In genomic region chr17:14118951-14119350, GRCh38 we compare ENCODE assay signal across 12 cellular contexts. TPM values are rescaled to one million over a fixed set of nuclear protein-coding genes. Genes with fewer than 3 reads are reported as not detected.
DNase-seq lines count a peak whose midpoint lies in the region; ATAC-seq, FAIRE-seq and TF ChIP-seq lines count a peak whose summit lies in the region.
"Had no signal": no experiment of that assay in that cellular context is flagged by ENCODE, and none has a peak within 500 bp of the region (broad histone marks: within the 10 kb centered on the region; RNA-seq: fewer than 3 reads in every experiment).

No MANE protein-coding gene starts in this region.

- ATAC-seq in GM18499 (IDR thresholded peaks at IDR 0.05; ENCODE audit: insufficient read depth, unreplicated experiment) = peak; percentile 64
- peak; percentile 70 for ATAC-seq in GM19463 (IDR thresholded peaks at IDR 0.05; ENCODE audit: unreplicated experiment)
- peak; percentile 50 for ATAC-seq in HG03354 (IDR thresholded peaks at IDR 0.05; ENCODE audit: poor library complexity, severe bottlenecking, unreplicated experiment)
- ATAC-seq in GM12878 = peak; percentile 91
- ATAC-seq in HG03097 (IDR thresholded peaks at IDR 0.05; ENCODE audit: low FRiP score, unreplicated experiment) = no peak

- no peak for TF ChIP-seq EP300 in GM12878 (IDR thresholded peaks at IDR 0.05; ENCODE audit: borderline replicate concordance in 1 of 2, control insufficient read depth in 1 of 2, low read depth in 2 of 2, low read length in 2 of 2)

- TF ChIP-seq POLR2A in GM12878 (IDR thresholded peaks at IDR 0.05; ENCODE audit: low read depth, low read length) = no peak

- H4K20me1 ChIP-seq in GM12878 (ENCODE audit: control insufficient read depth, insufficient read depth) = peaks cover 6% of the 10 kb centered on the region; the same call in 1 of the 2 replicates

- TF ChIP-seq CTCF in GM12878 (IDR thresholded peaks at IDR 0.05 in 2 of 3, conservative IDR thresholded peaks at IDR 0.05 in 1 of 3; ENCODE audit: control insufficient read depth in 2 of 3, extremely low read depth in 1 of 3, insufficient read depth in 1 of 3, low read depth in 3 of 3, low read length in 3 of 3) = no peak
- TF ChIP-seq CTCF in chondrocyte (IDR thresholded peaks at IDR 0.05) = no peak

- CTCF ChIA-PET in GM12878 (lab: Yijun Ruan, JAX) = interaction anchor here (1.0 kb wide), 1 partner anchor 9 kb away, joined by 3 read pairs; no protein-coding TSS in a partner anchor

- no peak overlapping the region for H3K27ac ChIP-seq in GM12878 (ENCODE audit: control insufficient read depth, insufficient read depth)
- H3K27ac ChIP-seq: sigmoid colon had no signal

- no peaks in the 10 kb centered on the region for H3K27me3 Mint-ChIP-seq in chondrocyte (ENCODE audit: low read depth)

- H3K4me2 ChIP-seq in GM12878 (ENCODE audit: control insufficient read depth, insufficient read depth) = 0 out of 2 replicates have a peak overlapping the region, but pooled peaks have one; percentile 22
- H3K4me2 ChIP-seq: SK-N-SH had no signal

- no TSS peak for BruUV-seq in GM12878 (replicated peaks; lab: Mats Ljungman, UMichigan)

- RAD21 ChIA-PET in GM12878 (lab: Charles Lee; ENCODE audit: unreplicated experiment) = no interaction called here

- no peaks in the 10 kb centered on the region for H3K36me3 ChIP-seq in GM12878 (ENCODE audit: control insufficient read depth in 2 of 2, insufficient read depth in 2 of 2, low read length in 1 of 2)
- H3K36me3 ChIP-seq: sigmoid colon had no signal

- no peak overlapping the region for H2AFZ ChIP-seq in GM12878 (ENCODE audit: control insufficient read depth, low read depth, low read length)

- WGBS in GM12878 (ENCODE audit: insufficient coverage, insufficient replicate concordance, low lambda C conversion rate, missing lambda C conversion rate) = 18% methylated on average over 2 of the region's 2 CpGs

- peak; percentile 15 for DNase-seq in GM12878 (ENCODE audit: low read depth, low spot score)
- DNase-seq in anterior cingulate cortex (lab: John Stamatoyannopoulos, UW) = no peak
- DNase-seq in chondrocyte (ENCODE audit: low spot score) = no peak
- DNase-seq: foreskin melanocyte, NCI-H1694 treated with DMSO at 0.1 percent for 48 hours, sigmoid colon, SK-N-SH had no signal

- no peak overlapping the region for H3K4me3 Mint-ChIP-seq in chondrocyte (ENCODE audit: unreplicated experiment)

- intact Hi-C loops in GM12878 (cut with micrococcal nuclease; ENCODE audit: unreplicated experiment) = no loop called here

- no peak overlapping the region for H3K27ac Mint-ChIP-seq in chondrocyte (ENCODE audit: unreplicated experiment)

- no peaks in the 10 kb centered on the region for H3K4me1 Mint-ChIP-seq in chondrocyte (ENCODE audit: low read depth)

- no peak overlapping the region for H3K9ac ChIP-seq in GM12878 (ENCODE audit: control insufficient read depth, insufficient read depth, low read length)
- H3K9ac ChIP-seq: SK-N-SH had no signal

- H3K4me3 ChIP-seq in GM12878 = no peak overlapping the region
- H3K4me3 ChIP-seq: sigmoid colon had no signal

- H3K27me3 ChIP-seq in GM12878 (replicated peaks in 1 of 2; ENCODE audit: control insufficient read depth in 2 of 2, insufficient read depth in 2 of 2, low read length in 1 of 2) = no peaks in the 10 kb centered on the region
- H3K27me3 ChIP-seq: sigmoid colon had no signal

- FAIRE-seq in GM12878 (lab: Jason Lieb, UNC) = no peak
- FAIRE-seq: keratinocyte had no signal

- POLR2A ChIA-PET in GM12878 (lab: Charles Lee) = interaction anchor here (0.7 kb wide), 1 partner anchor 23 kb away, joined by 3 read pairs; no protein-coding TSS in a partner anchor

- no peaks in the 10 kb centered on the region; the same call in 1 of the 2 replicates for H3K79me2 ChIP-seq in GM12878 (ENCODE audit: control insufficient read depth, insufficient read depth, low read length)

- no peaks in the 10 kb centered on the region for H3K9me3 ChIP-seq in GM12878 (replicated peaks; ENCODE audit: control insufficient read depth, insufficient read depth, low read length)
- H3K9me3 ChIP-seq: sigmoid colon, SK-N-SH had no signal

- in situ Hi-C loops in GM12878 (cut with MboI) = no loop called here

- peaks cover 6% of the 10 kb centered on the region for H3K9me3 Mint-ChIP-seq in chondrocyte (ENCODE audit: low read depth)

- H3K36me3 Mint-ChIP-seq in chondrocyte (ENCODE audit: low read depth) = peaks cover 2% of the 10 kb centered on the region

- TF ChIP-seq RAD21 in GM12878 (IDR thresholded peaks at IDR 0.05; ENCODE audit: insufficient read depth, low read depth, low read length) = no peak

- SMC1A ChIA-PET in GM12878 (lab: Charles Lee; ENCODE audit: uncharacterized antibody, unreplicated experiment) = no interaction called here

- peaks cover 3% of the 10 kb centered on the region; the same call in 1 of the 2 replicates for H3K4me1 ChIP-seq in GM12878 (ENCODE audit: control insufficient read depth, insufficient read depth, low read length)

TF ChIP-seq in GM12878, 131 proteins besides CTCF, POLR2A, EP300 and RAD21 (continues in another document):
- TF ChIP-seq ATF7 (IDR thresholded peaks at IDR 0.05; ENCODE audit: low read depth) = 0 out of 2 replicates have a peak, but pooled peaks have one; percentile 14
- TF ChIP-seq NFIC (IDR thresholded peaks at IDR 0.05; ENCODE audit: low read depth, low read length) = peak; percentile 39; the same call in 1 of the 2 replicates
- TF ChIP-seq PKNOX1 (IDR thresholded peaks at IDR 0.05) = peak; percentile 54; the same call in 1 of the 2 replicates
- 0 out of 2 replicates have a peak, but pooled peaks have one; percentile 27 for TF ChIP-seq RELB (IDR thresholded peaks at IDR 0.05; ENCODE audit: low read depth)

RNA-seq across cellular contexts. Expression of gene COX10, which starts 49.6 kb away (rescaled TPM):
- total RNA-seq in GM12878 (2013; cell fraction: nucleolus; rRNA removed) = 88.4 and 89.0 TPM in 2 replicates
- total RNA-seq in GM12878 (2014; rRNA removed) (25.0 and 26.0 TPM in 2 replicates), GM12878 (2014; rRNA removed; fragmentation: Illumina TruSeq; extraction: Trizol) (18.7 and 19.3 TPM in 2 replicates), GM12878 (2021) (21.2 and 22.8 TPM in 2 replicates), chondrocyte (12.6 to 14.6 TPM (median 13.3 TPM) in 3 replicates)
- polyA plus RNA-seq in GM12878 (2011; ENCODE audit: low read depth) = 8.4 TPM
- polyA plus RNA-seq in GM12878 (2011; rRNA removed) (17.9 and 19.8 TPM in 2 replicates), GM12878 (2014; fragmentation: Illumina TruSeq; extraction: Trizol) (20.7 and 29.3 TPM in 2 replicates), GM12878 (2014; fragmentation: Nextera tagmentation; extraction: Ambion mirVana) (10 to 100 TPM in 1 of 2 experiments, 1 to 10 TPM in 1; 9.6 to 12.6 TPM), GM12878 (2014; rRNA removed) (16.2 and 16.9 TPM in 2 replicates), GM12878 (2016; fragmentation: Nextera tagmentation; extraction: Ambion mirVana) (10 to 100 TPM; 28.7 to 29.4 TPM)
- polyA plus RNA-seq in GM12878 (2011; cell fraction: cytosol; rRNA removed) = 23.2 and 29.7 TPM in 2 replicates
- polyA plus RNA-seq in GM12878 (2011; cell fraction: nucleus; rRNA removed) = 15.7 and 20.2 TPM in 2 replicates
- polyA plus RNA-seq in GM12878 (2012) = 11.6 TPM in 2 replicates
- 26.8 and 29.7 TPM in 2 replicates for polyA minus RNA-seq in GM12878 (2011; rRNA and poly(A)+ RNA removed)
- polyA minus RNA-seq in GM12878 (2011; cell fraction: cytosol; rRNA and poly(A)+ RNA removed) = 12.2 and 14.3 TPM in 2 replicates
- 33.0 and 47.1 TPM in 2 replicates for polyA minus RNA-seq in GM12878 (2011; cell fraction: nucleus; rRNA and poly(A)+ RNA removed)
